Comparison of ENCODE assay signal across 11 cellular contexts in genomic region chr10:33126742-33127141, GRCh38.
A peak's percentile ranks its signal among the peaks of the same experiment; 100 is the strongest.
DNase-seq lines count a peak whose midpoint lies in the region; ATAC-seq lines count a peak whose summit lies in the region.
"Had no signal": no experiment of that assay in that cellular context is flagged by ENCODE, and none has a peak within 500 bp of the region (broad histone marks: within the 10 kb centered on the region; RNA-seq: fewer than 3 reads in every experiment).

No MANE protein-coding gene starts in this region.

- H3K4me1 Mint-ChIP-seq in CD4-positive, CD25-positive, alpha-beta regulatory T cell = peaks cover 24 to 92% (median 68%) of the 10 kb centered on the region in 4 donors
- H3K4me1 Mint-ChIP-seq in activated naive CD8-positive, alpha-beta T cell treated with anti-CD3 and anti-CD28 coated beads for 36 hours = peaks cover 44% of the 10 kb centered on the region
- peaks cover 40 to 41% of the 10 kb centered on the region in 2 donors for H3K4me1 Mint-ChIP-seq in natural killer cell treated with Interleukin-12 subunit alpha and Interleukin-12 subunit beta and Interleukin-15 and Interleukin-18, amount 100 ng/mL, for 72 hours (ENCODE audit: low read depth in 2 of 2)

- no peaks in the 10 kb centered on the region for H3K79me2 ChIP-seq in Karpas-422 (ENCODE audit: low read length)

- H3K4me3 ChIP-seq in CD4-positive, CD25-positive, alpha-beta regulatory T cell (ENCODE audit: low read depth, low read length) = no peak overlapping the region
- H3K4me3 ChIP-seq in Karpas-422 (ENCODE audit: low read length) = no peak overlapping the region
- H3K4me3 ChIP-seq: sigmoid colon had no signal

- ATAC-seq in CD4-positive, CD25-positive, alpha-beta regulatory T cell (ENCODE audit: low read depth in 2 of 2) = peak; percentile 59 to 68
- peak; percentile 36 to 79 for ATAC-seq in natural killer cell treated with Interleukin-12 subunit alpha and Interleukin-12 subunit beta and Interleukin-15 and Interleukin-18, amount 100 ng/mL, for 72 hours

- H3K27ac Mint-ChIP-seq in CD4-positive, CD25-positive, alpha-beta regulatory T cell = peak overlapping the region; percentile 96 to 99 (median 99)
- H3K27ac Mint-ChIP-seq in activated naive CD8-positive, alpha-beta T cell treated with anti-CD3 and anti-CD28 coated beads for 36 hours = peak overlapping the region; percentile 86
- peak overlapping the region; percentile 86 to 91 for H3K27ac Mint-ChIP-seq in natural killer cell treated with Interleukin-12 subunit alpha and Interleukin-12 subunit beta and Interleukin-15 and Interleukin-18, amount 100 ng/mL, for 72 hours

- H3K27me3 Mint-ChIP-seq in CD4-positive, CD25-positive, alpha-beta regulatory T cell = no peaks in the 10 kb centered on the region
- H3K27me3 Mint-ChIP-seq in activated naive CD8-positive, alpha-beta T cell treated with anti-CD3 and anti-CD28 coated beads for 36 hours = no peaks in the 10 kb centered on the region
- no peaks in the 10 kb centered on the region for H3K27me3 Mint-ChIP-seq in natural killer cell treated with Interleukin-12 subunit alpha and Interleukin-12 subunit beta and Interleukin-15 and Interleukin-18, amount 100 ng/mL, for 72 hours

- H3K27me3 ChIP-seq in CD4-positive, CD25-positive, alpha-beta regulatory T cell (ENCODE audit: control insufficient read depth, insufficient read depth, low read length) = no peaks in the 10 kb centered on the region
- no peaks in the 10 kb centered on the region for H3K27me3 ChIP-seq in Karpas-422 (ENCODE audit: low read length)
- H3K27me3 ChIP-seq: sigmoid colon had no signal

- no peaks in the 10 kb centered on the region for H3K36me3 ChIP-seq in CD4-positive, CD25-positive, alpha-beta regulatory T cell (ENCODE audit: control insufficient read depth, insufficient read depth, low read length)
- no peaks in the 10 kb centered on the region for H3K36me3 ChIP-seq in Karpas-422 (ENCODE audit: insufficient read depth, low read length)
- H3K36me3 ChIP-seq: sigmoid colon had no signal

- H4K20me1 ChIP-seq in Karpas-422 (ENCODE audit: insufficient read depth, low read depth, low read length) = no peaks in the 10 kb centered on the region

- no peak overlapping the region for H3K4me2 ChIP-seq in Karpas-422 (ENCODE audit: low read depth, low read length, poor library complexity, severe bottlenecking)

- peaks cover 94% of the 10 kb centered on the region for H3K4me1 ChIP-seq in CD4-positive, CD25-positive, alpha-beta regulatory T cell (ENCODE audit: control insufficient read depth, insufficient read depth, low read length, poor library complexity, severe bottlenecking)
- H3K4me1 ChIP-seq in Karpas-422 (ENCODE audit: low read length) = peaks cover 13% of the 10 kb centered on the region

- peak in 1 of 3 donors; percentile 81 for DNase-seq in CD4-positive, CD25-positive, alpha-beta regulatory T cell
- DNase-seq in Karpas-422 (no peak), NCI-H2029 (lab: John Stamatoyannopoulos, UW) (no peak), posterior cingulate gyrus (no peak), globus pallidus (ENCODE audit: low spot score) (no peak)
- DNase-seq in activated naive CD8-positive, alpha-beta T cell treated with anti-CD3 and anti-CD28 coated beads for 36 hours = no peak
- DNase-seq in natural killer cell treated with Interleukin-12 subunit alpha and Interleukin-12 subunit beta and Interleukin-15 and Interleukin-18, amount 100 ng/mL, for 72 hours (ENCODE audit: low spot score) = no peak
- DNase-seq: NCI-H146, NCI-H748 treated with DMSO at 0.1 percent for 48 hours, sigmoid colon had no signal

- H3K36me3 Mint-ChIP-seq in CD4-positive, CD25-positive, alpha-beta regulatory T cell = no peaks in the 10 kb centered on the region
- H3K36me3 Mint-ChIP-seq in activated naive CD8-positive, alpha-beta T cell treated with anti-CD3 and anti-CD28 coated beads for 36 hours = peaks cover 6% of the 10 kb centered on the region
- no peaks in the 10 kb centered on the region for H3K36me3 Mint-ChIP-seq in natural killer cell treated with Interleukin-12 subunit alpha and Interleukin-12 subunit beta and Interleukin-15 and Interleukin-18, amount 100 ng/mL, for 72 hours
- H3K36me3 Mint-ChIP-seq: brain had no signal

- H3K9me2 ChIP-seq in Karpas-422 (replicated peaks; ENCODE audit: insufficient read depth, low read length) = no peaks in the 10 kb centered on the region

- intact Hi-C loops in posterior cingulate gyrus (cut with DNase I) = no loop called here

- H3K9me3 Mint-ChIP-seq in CD4-positive, CD25-positive, alpha-beta regulatory T cell = peaks cover 0 to 2% (median 0%) of the 10 kb centered on the region in 7 donors
- peaks cover 5% of the 10 kb centered on the region for H3K9me3 Mint-ChIP-seq in activated naive CD8-positive, alpha-beta T cell treated with anti-CD3 and anti-CD28 coated beads for 36 hours
- no peaks in the 10 kb centered on the region for H3K9me3 Mint-ChIP-seq in natural killer cell treated with Interleukin-12 subunit alpha and Interleukin-12 subunit beta and Interleukin-15 and Interleukin-18, amount 100 ng/mL, for 72 hours

- H3K9me3 ChIP-seq in CD4-positive, CD25-positive, alpha-beta regulatory T cell (ENCODE audit: control insufficient read depth in 2 of 2, low read length in 2 of 2) = no peaks in the 10 kb centered on the region
- H3K9me3 ChIP-seq in Karpas-422 (ENCODE audit: low read length) = no peaks in the 10 kb centered on the region
- H3K9me3 ChIP-seq: sigmoid colon had no signal

- peak overlapping the region; percentile 54 to 82 (median 66) for H3K4me3 Mint-ChIP-seq in CD4-positive, CD25-positive, alpha-beta regulatory T cell
- no peak overlapping the region for H3K4me3 Mint-ChIP-seq in activated naive CD8-positive, alpha-beta T cell treated with anti-CD3 and anti-CD28 coated beads for 36 hours
- H3K4me3 Mint-ChIP-seq in natural killer cell treated with Interleukin-12 subunit alpha and Interleukin-12 subunit beta and Interleukin-15 and Interleukin-18, amount 100 ng/mL, for 72 hours = peak overlapping the region; percentile 40
- H3K4me3 Mint-ChIP-seq: brain had no signal

- H2AFZ ChIP-seq in Karpas-422 (ENCODE audit: low read length) = peak overlapping the region; percentile 43; the same call in 1 of the 2 replicates

- no peak overlapping the region for H3K9ac ChIP-seq in Karpas-422 (ENCODE audit: low read length)

- peak overlapping the region; percentile 89 for H3K27ac ChIP-seq in CD4-positive, CD25-positive, alpha-beta regulatory T cell (ENCODE audit: insufficient read depth, low read length, poor library complexity, severe bottlenecking)
- no peak overlapping the region for H3K27ac ChIP-seq in Karpas-422 (ENCODE audit: low read length)
- H3K27ac ChIP-seq: sigmoid colon had no signal
